ENCODE assay signal across 25 cellular contexts in genomic region chr10:121406823-121407545, GRCh38.
DNase-seq lines count a peak whose midpoint lies in the region; ATAC-seq and TF ChIP-seq lines count a peak whose summit lies in the region.
"Had no signal": no experiment of that assay in that cellular context is flagged by ENCODE, and none has a peak within 500 bp of the region (broad histone marks: within the 10 kb centered on the region; RNA-seq: fewer than 3 reads in every experiment).

No MANE protein-coding gene starts in this region.

- no peaks in the 10 kb centered on the region for H3K4me1 ChIP-seq in CD4-positive, alpha-beta memory T cell (ENCODE audit: insufficient read depth, low read length)

- no peak for ATAC-seq in activated T-cell treated with anti-CD3 and anti-CD28 coated beads, Interleukin-2, amount 50 U/mL, for 4 hours
- ATAC-seq: activated CD8-positive, alpha-beta memory T cell treated with anti-CD3 and anti-CD28 coated beads, Interleukin-2, amount 10 ng/mL, durations not matched to agents 7 days and 5 days; HCT116; stimulated activated naive CD8-positive, alpha-beta T cell treated with anti-CD3 and anti-CD28 coated beads, Interleukin-15, amount 100 ng/mL, for 72 hours had no signal

- no peaks in the 10 kb centered on the region for H3K4me1 Mint-ChIP-seq in activated T-cell treated with anti-CD3 and anti-CD28 coated beads, Interleukin-2, amount 50 U/mL, for 4 hours (ENCODE audit: low read depth)
- H3K4me1 Mint-ChIP-seq in CD4-positive, alpha-beta memory T cell: no peaks in the 10 kb centered on the region
- H3K4me1 Mint-ChIP-seq: activated CD8-positive, alpha-beta memory T cell treated with anti-CD3 and anti-CD28 coated beads, Interleukin-2, amount 10 ng/mL, durations not matched to agents 7 days and 5 days; activated naive CD8-positive, alpha-beta T cell treated with anti-CD3 and anti-CD28 coated beads, Interleukin-2, amount 10 ng/mL, durations not matched to agents 7 days and 5 days; CD8-positive, alpha-beta memory T cell; stimulated activated naive CD8-positive, alpha-beta T cell treated with anti-CD3 and anti-CD28 coated beads, Interleukin-15, amount 100 ng/mL, for 72 hours had no signal

- POLR2A ChIA-PET in CD4-positive, alpha-beta memory T cell (lab: Charles Lee; ENCODE audit: partially characterized antibody): no interaction called here

- DNase-seq in LoVo (ENCODE audit: low spot score) (peak; percentile 15), astrocyte of the spinal cord (ENCODE audit: low read depth, low spot score) (peak; percentile 5), hippocampal formation (lab: John Stamatoyannopoulos, UW) (peak; percentile 18 to 27), posterior cingulate gyrus (peak in 7 of 10 donors; percentile 13 to 83 (median 24)), DMS114 treated with DMSO at 0.1 percent for 48 hours (lab: John Stamatoyannopoulos, UW; ENCODE audit: unreplicated experiment) (no peak), occipital lobe (lab: John Stamatoyannopoulos, UW) (no peak)
- no peak for DNase-seq in activated T-cell treated with anti-CD3 and anti-CD28 coated beads, Interleukin-2, amount 50 U/mL, for 4 hours
- DNase-seq in CD4-positive, alpha-beta memory T cell: no peak
- DNase-seq: activated CD4-positive, alpha-beta T cell treated with anti-CD3 and anti-CD28 coated beads for 4 hours; activated CD8-positive, alpha-beta memory T cell treated with anti-CD3 and anti-CD28 coated beads, Interleukin-2, amount 10 ng/mL, durations not matched to agents 7 days and 5 days; activated naive CD8-positive, alpha-beta T cell treated with anti-CD3 and anti-CD28 coated beads, Interleukin-2, amount 10 ng/mL, durations not matched to agents 7 days and 5 days; CD8-positive, alpha-beta memory T cell; DND-41; NCI-H1436; NCI-H526 treated with DMSO at 0.1 percent for 48 hours; SIG-M5; stimulated activated CD4-positive, alpha-beta T cell treated with anti-CD3 and anti-CD28 coated beads, Interleukin-4, amount 100 ng/mL, for 4 hours; stimulated activated naive CD8-positive, alpha-beta T cell treated with anti-CD3 and anti-CD28 coated beads, Interleukin-15, amount 100 ng/mL, for 72 hours; T-helper 1 cell; trophoblast cell had no signal

- H3K4me3 ChIP-seq in astrocyte of the spinal cord (ENCODE audit: low read depth, low read length): no peak overlapping the region
- no peak overlapping the region for H3K4me3 ChIP-seq in CD4-positive, alpha-beta memory T cell (ENCODE audit: low read length in 2 of 2)
- H3K4me3 ChIP-seq: cardiac muscle cell, right atrium auricular region had no signal

- H3K27ac ChIP-seq in CD4-positive, alpha-beta memory T cell (ENCODE audit: low read depth, low read length): no peak overlapping the region
- H3K27ac ChIP-seq: cardiac muscle cell, right atrium auricular region had no signal

- CTCF ChIA-PET in CD4-positive, alpha-beta memory T cell (lab: Charles Lee; ENCODE audit: partially characterized antibody): no interaction called here

- no peaks in the 10 kb centered on the region for H3K36me3 Mint-ChIP-seq in activated T-cell treated with anti-CD3 and anti-CD28 coated beads, Interleukin-2, amount 50 U/mL, for 4 hours (ENCODE audit: insufficient read depth)
- H3K36me3 Mint-ChIP-seq in CD4-positive, alpha-beta memory T cell: no peaks in the 10 kb centered on the region
- H3K36me3 Mint-ChIP-seq: activated CD8-positive, alpha-beta memory T cell treated with anti-CD3 and anti-CD28 coated beads, Interleukin-2, amount 10 ng/mL, durations not matched to agents 7 days and 5 days; activated naive CD8-positive, alpha-beta T cell treated with anti-CD3 and anti-CD28 coated beads, Interleukin-2, amount 10 ng/mL, durations not matched to agents 7 days and 5 days; CD8-positive, alpha-beta memory T cell had no signal

- in situ Hi-C loops in astrocyte of the spinal cord (cut with HindIII; ENCODE audit: low sequenced_read_pairs): no loop called here

- H3K9me3 ChIP-seq in CD4-positive, alpha-beta memory T cell (ENCODE audit: control insufficient read depth in 1 of 2, low read length in 2 of 2): no peaks in the 10 kb centered on the region
- H3K9me3 ChIP-seq: right atrium auricular region had no signal

- no peaks in the 10 kb centered on the region for H3K27me3 ChIP-seq in CD4-positive, alpha-beta memory T cell (ENCODE audit: insufficient read depth, low read length)
- H3K27me3 ChIP-seq: cardiac muscle cell, right atrium auricular region had no signal

- no peak for TF ChIP-seq CTCF in astrocyte of the spinal cord (IDR thresholded peaks at IDR 0.05; ENCODE audit: low read depth, low read length)

- intact Hi-C loops in posterior cingulate gyrus (cut with DNase I): no loop called here
- intact Hi-C loops in CD4-positive, alpha-beta memory T cell (cut with micrococcal nuclease): no loop called here

- H3K27me3 Mint-ChIP-seq in activated T-cell treated with anti-CD3 and anti-CD28 coated beads, Interleukin-2, amount 50 U/mL, for 4 hours (ENCODE audit: low read depth): no peaks in the 10 kb centered on the region
- H3K27me3 Mint-ChIP-seq in CD4-positive, alpha-beta memory T cell: peaks cover 0 to 2% of the 10 kb centered on the region in 2 donors
- H3K27me3 Mint-ChIP-seq: activated CD8-positive, alpha-beta memory T cell treated with anti-CD3 and anti-CD28 coated beads, Interleukin-2, amount 10 ng/mL, durations not matched to agents 7 days and 5 days; CD8-positive, alpha-beta memory T cell; dendritic cell treated with granulocyte-macrophage colony-stimulating factor and Interleukin-4, amounts not matched to agents 40 ng/mL and 50 ng/mL, for 4 days; stimulated activated naive CD8-positive, alpha-beta T cell treated with anti-CD3 and anti-CD28 coated beads, Interleukin-15, amount 100 ng/mL, for 72 hours had no signal

- no peaks in the 10 kb centered on the region for H3K9me3 Mint-ChIP-seq in activated T-cell treated with anti-CD3 and anti-CD28 coated beads, Interleukin-2, amount 50 U/mL, for 4 hours
- H3K9me3 Mint-ChIP-seq in CD4-positive, alpha-beta memory T cell: peaks cover 0 to 2% (median 0%) of the 10 kb centered on the region in 8 donors
- H3K9me3 Mint-ChIP-seq: activated naive CD8-positive, alpha-beta T cell treated with anti-CD3 and anti-CD28 coated beads, Interleukin-2, amount 10 ng/mL, durations not matched to agents 7 days and 5 days; activated T-helper 2 cell treated with anti-CD3 and anti-CD28 coated beads, Interferon-gamma antibody, Interleukin-2, Interleukin-4, amounts not matched to agents 10 μg/mL and 5 μg/mL and 100 μg/mL, durations not matched to agents 14 hours and 24 hours and 36 hours; dendritic cell treated with granulocyte-macrophage colony-stimulating factor and Interleukin-4, amounts not matched to agents 40 ng/mL and 50 ng/mL, for 4 days; stimulated activated naive CD8-positive, alpha-beta T cell treated with anti-CD3 and anti-CD28 coated beads, Interleukin-15, amount 100 ng/mL, for 72 hours had no signal

- no peak overlapping the region for H3K4me3 Mint-ChIP-seq in activated T-cell treated with anti-CD3 and anti-CD28 coated beads, Interleukin-2, amount 50 U/mL, for 4 hours
- no peak overlapping the region for H3K4me3 Mint-ChIP-seq in CD4-positive, alpha-beta memory T cell
- H3K4me3 Mint-ChIP-seq: activated CD8-positive, alpha-beta memory T cell treated with anti-CD3 and anti-CD28 coated beads, Interleukin-2, amount 10 ng/mL, durations not matched to agents 7 days and 5 days; activated naive CD8-positive, alpha-beta T cell treated with anti-CD3 and anti-CD28 coated beads, Interleukin-2, amount 10 ng/mL, durations not matched to agents 7 days and 5 days; CD8-positive, alpha-beta memory T cell; dendritic cell treated with granulocyte-macrophage colony-stimulating factor and Interleukin-4, amounts not matched to agents 40 ng/mL and 50 ng/mL, for 4 days; stimulated activated naive CD8-positive, alpha-beta T cell treated with anti-CD3 and anti-CD28 coated beads, Interleukin-15, amount 100 ng/mL, for 72 hours had no signal

- no peak overlapping the region for H3K27ac Mint-ChIP-seq in CD4-positive, alpha-beta memory T cell
- H3K27ac Mint-ChIP-seq: activated CD8-positive, alpha-beta memory T cell treated with anti-CD3 and anti-CD28 coated beads, Interleukin-2, amount 10 ng/mL, durations not matched to agents 7 days and 5 days; activated naive CD8-positive, alpha-beta T cell treated with anti-CD3 and anti-CD28 coated beads, Interleukin-2, amount 10 ng/mL, durations not matched to agents 7 days and 5 days; activated T-helper 2 cell treated with anti-CD3 and anti-CD28 coated beads, Interferon-gamma antibody, Interleukin-2, Interleukin-4, amounts not matched to agents 10 μg/mL and 5 μg/mL and 100 μg/mL, durations not matched to agents 14 hours and 24 hours and 36 hours; CD8-positive, alpha-beta memory T cell; dendritic cell treated with granulocyte-macrophage colony-stimulating factor and Interleukin-4, amounts not matched to agents 40 ng/mL and 50 ng/mL, for 4 days; stimulated activated naive CD8-positive, alpha-beta T cell treated with anti-CD3 and anti-CD28 coated beads, Interleukin-15, amount 100 ng/mL, for 72 hours had no signal

- no peaks in the 10 kb centered on the region for H3K36me3 ChIP-seq in CD4-positive, alpha-beta memory T cell (ENCODE audit: insufficient read depth, low read length)
- H3K36me3 ChIP-seq: cardiac muscle cell, right atrium auricular region had no signal

Comparison
In these comparisons a context has a peak if more than half of its experiments do, and no peak if none do; other contexts are left out.
1. DNase-seq: peak in LoVo (single experiment), astrocyte of the spinal cord (single experiment), hippocampal formation (2 of 2) and posterior cingulate gyrus (7 of 10); none in activated T-cell treated with anti-CD3 and anti-CD28 coated beads, Interleukin-2, amount 50 U/mL, for 4 hours (single experiment), DMS114 treated with DMSO at 0.1 percent for 48 hours (single experiment), CD4-positive, alpha-beta memory T cell (0 of 5) and occipital lobe (single experiment).